ENCODE assay signal across 20 cellular contexts in the genomic region with DNA sequence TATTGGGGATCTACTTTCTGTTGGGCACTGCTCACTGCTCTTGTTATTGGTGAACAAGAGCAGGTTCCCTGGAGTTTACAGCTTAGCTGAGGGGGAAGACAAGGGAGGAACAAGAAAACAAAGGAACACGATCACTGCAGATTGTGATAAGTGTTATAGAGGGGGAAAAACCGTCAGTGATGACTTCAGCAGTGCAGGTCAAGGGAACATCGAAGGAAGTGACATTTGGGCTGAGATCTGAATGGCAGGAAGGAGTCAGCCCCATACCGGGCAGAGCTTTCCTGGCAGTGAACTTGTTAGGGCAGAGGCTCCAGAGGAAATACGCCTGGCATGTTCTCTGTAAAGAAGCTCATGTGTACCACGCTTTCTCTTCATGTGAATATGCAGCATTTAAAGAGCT.
A peak's percentile ranks its signal among the peaks of the same experiment; 100 is the strongest.
DNase-seq lines count a peak whose midpoint lies in the region; ATAC-seq and TF ChIP-seq lines count a peak whose summit lies in the region.
"Had no signal": no experiment of that assay in that cellular context is flagged by ENCODE, and none has a peak within 500 bp of the region (broad histone marks: within the 10 kb centered on the region; RNA-seq: fewer than 3 reads in every experiment).

No MANE protein-coding gene starts in this region.

- H3K27me3 ChIP-seq in HUES48 (ENCODE audit: control insufficient read depth, insufficient read depth, low read length): no peaks in the 10 kb centered on the region
- H3K27me3 ChIP-seq in iPS-20b (ENCODE audit: insufficient read depth, low read length): no peaks in the 10 kb centered on the region
- H3K27me3 ChIP-seq: esophagus squamous epithelium had no signal

- ATAC-seq in sciatic nerve (peak; percentile 60), GM21526 (IDR thresholded peaks at IDR 0.05; ENCODE audit: low FRiP score, unreplicated experiment) (no peak), GM19395 (IDR thresholded peaks at IDR 0.05; ENCODE audit: unreplicated experiment) (no peak)

- peaks cover 7% of the 10 kb centered on the region for H3K9me3 Mint-ChIP-seq in type B pancreatic cell
- H3K9me3 Mint-ChIP-seq: activated CD4-positive, alpha-beta T cell treated with anti-CD3 and anti-CD28 coated beads, Interleukin-2, amount 10 ng/mL, durations not matched to agents 24 days and 14 days had no signal

- TF ChIP-seq CTCF in type B pancreatic cell (conservative IDR thresholded peaks at IDR 0.05): no peak

- H3K9me3 ChIP-seq in HUES48 (ENCODE audit: control insufficient read depth, insufficient read depth, low read length) (no peaks in the 10 kb centered on the region), iPS-20b (ENCODE audit: insufficient read depth, low read depth, low read length) (no peaks in the 10 kb centered on the region)
- H3K9me3 ChIP-seq: esophagus squamous epithelium had no signal

- peaks cover 12% of the 10 kb centered on the region for H3K27me3 Mint-ChIP-seq in type B pancreatic cell
- H3K27me3 Mint-ChIP-seq: activated CD4-positive, alpha-beta T cell treated with anti-CD3 and anti-CD28 coated beads, Interleukin-2, amount 10 ng/mL, durations not matched to agents 24 days and 14 days had no signal

- H3K36me3 Mint-ChIP-seq in type B pancreatic cell: no peaks in the 10 kb centered on the region

- H3K4me3 ChIP-seq in HUES48 (ENCODE audit: low read depth, low read length) (no peak overlapping the region), iPS-20b (ENCODE audit: low read length) (no peak overlapping the region)
- H3K4me3 ChIP-seq: esophagus squamous epithelium had no signal

- H3K9ac ChIP-seq in HUES48 (ENCODE audit: low read depth, low read length): no peak overlapping the region
- H3K9ac ChIP-seq in iPS-20b (ENCODE audit: low read depth, low read length): peak overlapping the region; percentile 11; the same call in 1 of the 2 replicates

- H3K36me3 ChIP-seq in HUES48 (ENCODE audit: control insufficient read depth, insufficient read depth, low read length) (no peaks in the 10 kb centered on the region; the same call in 1 of the 2 replicates), iPS-20b (ENCODE audit: insufficient read depth, low read depth, low read length) (no peaks in the 10 kb centered on the region; the same call in 1 of the 2 replicates)
- H3K36me3 ChIP-seq: esophagus squamous epithelium had no signal

- DNase-seq in dermis microvascular lymphatic vessel endothelial cell (ENCODE audit: low read depth in 2 of 2) (peak; percentile 72 to 92), sciatic nerve (ENCODE audit: low spot score) (no peak), type B pancreatic cell (ENCODE audit: extremely low spot score, unreplicated experiment) (no peak), HK-2 (ENCODE audit: unreplicated experiment) (no peak)
- DNase-seq: activated CD4-positive, alpha-beta T cell treated with anti-CD3 and anti-CD28 coated beads, Interleukin-2, amount 10 ng/mL, durations not matched to agents 24 days and 14 days; activated CD8-positive, alpha-beta memory T cell treated with anti-CD3 and anti-CD28 coated beads, Interleukin-2, amount 50 U/mL, for 48 hours; activated effector memory CD4-positive, alpha-beta T cell treated with Interleukin-2 at 50 U/mL for 16 hours; caudate nucleus; esophagus squamous epithelium; islet precursor cell; Kasumi-1; NCI-H1092; NCI-H2081 treated with DMSO at 0.1 percent for 48 hours; NCI-H446 treated with DMSO at 0.1 percent for 48 hours; stimulated activated CD4-positive, alpha-beta T cell treated with anti-CD3 and anti-CD28 coated beads, Interleukin-12 subunit alpha, Interleukin-12 subunit beta, amount 100 ng/mL, for 4 hours; substantia nigra had no signal

- peak overlapping the region; percentile 59 for H3K27ac ChIP-seq in HUES48 (ENCODE audit: low read depth, low read length)
- H3K27ac ChIP-seq in iPS-20b (ENCODE audit: low read length): peak overlapping the region; percentile 23

- intact Hi-C loops in sciatic nerve (cut with DNase I): no loop called here

- H3K27ac Mint-ChIP-seq in type B pancreatic cell: no peak overlapping the region
- H3K27ac Mint-ChIP-seq: activated CD4-positive, alpha-beta T cell treated with anti-CD3 and anti-CD28 coated beads, Interleukin-2, amount 10 ng/mL, durations not matched to agents 24 days and 14 days had no signal

- peaks cover 16% of the 10 kb centered on the region for H3K4me1 Mint-ChIP-seq in type B pancreatic cell (ENCODE audit: unreplicated experiment)
- H3K4me1 Mint-ChIP-seq: activated CD4-positive, alpha-beta T cell treated with anti-CD3 and anti-CD28 coated beads, Interleukin-2, amount 10 ng/mL, durations not matched to agents 24 days and 14 days had no signal

- no peak overlapping the region for H3K4me3 Mint-ChIP-seq in type B pancreatic cell
- H3K4me3 Mint-ChIP-seq: activated CD4-positive, alpha-beta T cell treated with anti-CD3 and anti-CD28 coated beads, Interleukin-2, amount 10 ng/mL, durations not matched to agents 24 days and 14 days had no signal

- H3K4me1 ChIP-seq in HUES48 (ENCODE audit: control insufficient read depth, insufficient read depth, low read length) (peaks cover 50% of the 10 kb centered on the region), iPS-20b (ENCODE audit: insufficient read depth, low read length) (peaks cover 45% of the 10 kb centered on the region; the same call in 1 of the 2 replicates)
- H3K4me1 ChIP-seq: esophagus squamous epithelium had no signal

Comparison
In these comparisons a context has a peak if more than half of its experiments do, and no peak if none do; other contexts are left out.
1. DNase-seq: peak in dermis microvascular lymphatic vessel endothelial cell (2 of 2); none in sciatic nerve (single experiment), type B pancreatic cell (single experiment) and HK-2 (single experiment).